In the genomic region with DNA sequence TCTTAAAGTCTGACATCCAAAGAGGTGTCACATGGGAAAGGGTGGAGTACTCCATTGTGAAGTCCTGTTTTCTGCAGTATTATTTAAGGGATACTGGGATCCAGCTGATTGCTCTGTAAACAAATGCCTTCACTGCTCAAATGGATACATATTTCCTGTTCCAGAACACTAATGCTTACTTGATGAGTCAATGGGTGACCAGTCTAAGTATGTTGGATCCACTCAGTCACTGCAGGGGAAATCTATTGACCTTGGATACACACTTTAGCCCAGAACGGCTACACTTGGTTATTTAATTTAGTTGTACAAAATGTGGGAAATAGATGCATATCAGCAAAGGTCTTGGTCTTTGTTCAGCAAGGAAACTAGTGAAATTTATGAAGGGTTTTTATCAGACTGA, we compare ENCODE assay signal across 16 cellular contexts.
A peak's percentile ranks its signal among the peaks of the same experiment; 100 is the strongest.
DNase-seq lines count a peak whose midpoint lies in the region; ATAC-seq and TF ChIP-seq lines count a peak whose summit lies in the region.
"Had no signal": no experiment of that assay in that cellular context is flagged by ENCODE, and none has a peak within 500 bp of the region (broad histone marks: within the 10 kb centered on the region; RNA-seq: fewer than 3 reads in every experiment).

No MANE protein-coding gene starts in this region.

- no peak for ATAC-seq in HG02870 (IDR thresholded peaks at IDR 0.05; ENCODE audit: unreplicated experiment)
- ATAC-seq in GM21529 (IDR thresholded peaks at IDR 0.05; ENCODE audit: unreplicated experiment): no peak
- ATAC-seq: activated CD8-positive, alpha-beta memory T cell treated with anti-CD3 and anti-CD28 coated beads, Interleukin-2, amount 10 ng/mL, durations not matched to agents 7 days and 5 days; gastroesophageal sphincter had no signal

- no peak overlapping the region for H2BK15ac ChIP-seq in mesenchymal stem cell (ENCODE audit: low read depth, poor library complexity, severe bottlenecking)

- H3K27me3 ChIP-seq in BJ (ENCODE audit: control insufficient read depth, insufficient read depth, low read length) (no peaks in the 10 kb centered on the region), mesenchymal stem cell (ENCODE audit: control insufficient read depth in 1 of 2, insufficient read depth in 1 of 2, low read length in 2 of 2) (no peaks in the 10 kb centered on the region)
- H3K27me3 ChIP-seq: BE2C, gastroesophageal sphincter had no signal

- no peak overlapping the region for H4K91ac ChIP-seq in mesenchymal stem cell (ENCODE audit: low read length)

- no peaks in the 10 kb centered on the region for H3K79me1 ChIP-seq in mesenchymal stem cell (replicated peaks; ENCODE audit: low read length, poor library complexity, severe bottlenecking)

- H3K4ac ChIP-seq in mesenchymal stem cell (ENCODE audit: low read depth in 1 of 2, low read length in 2 of 2): no peak overlapping the region

- H3K4me3 ChIP-seq in BJ (ENCODE audit: low read depth, low read length): no peak overlapping the region
- H3K4me3 ChIP-seq in LNCaP clone FGC (ENCODE audit: low read depth, low read length): no peak overlapping the region
- no peak overlapping the region for H3K4me3 ChIP-seq in coronary artery
- no peak overlapping the region for H3K4me3 ChIP-seq in mesenchymal stem cell (ENCODE audit: insufficient read depth in 1 of 2, low read depth in 1 of 2, low read length in 2 of 2)
- H3K4me3 ChIP-seq: gastroesophageal sphincter had no signal

- DNase-seq in BJ (ENCODE audit: low read depth): peak; percentile 4
- peak; percentile 61 for DNase-seq in LNCaP clone FGC (ENCODE audit: low read depth)
- DNase-seq in coronary artery (ENCODE audit: low spot score): no peak
- DNase-seq in mesenchymal stem cell: peak; percentile 66
- no peak for DNase-seq in GM19240 (ENCODE audit: insufficient read length, low spot score)
- DNase-seq in amygdala (lab: John Stamatoyannopoulos, UW): no peak
- DNase-seq: activated CD8-positive, alpha-beta memory T cell treated with anti-CD3 and anti-CD28 coated beads, Interleukin-2, amount 10 ng/mL, durations not matched to agents 7 days and 5 days; activated effector memory CD4-positive, alpha-beta T cell treated with anti-CD3 and anti-CD28 coated beads, Interleukin-2, amount 50 U/mL, for 16 hours; BE2C; effector memory CD4-positive, alpha-beta T cell; mesendoderm; NCI-H1417; RPMI8226 had no signal

- no peak overlapping the region for H2AK5ac ChIP-seq in mesenchymal stem cell (ENCODE audit: low read length, severe bottlenecking)

- peaks cover 3% of the 10 kb centered on the region for H3K9me3 ChIP-seq in mesenchymal stem cell (ENCODE audit: control insufficient read depth, low read length)
- H3K9me3 ChIP-seq: BE2C, gastroesophageal sphincter had no signal

- H2AFZ ChIP-seq in mesenchymal stem cell (ENCODE audit: low read depth, low read length): no peak overlapping the region

- 17% methylated on average over 1 of the region's 1 CpG for WGBS in mesenchymal stem cell

- H3K36me3 ChIP-seq in BJ (ENCODE audit: control insufficient read depth, insufficient read depth, low read length) (no peaks in the 10 kb centered on the region), mesenchymal stem cell (ENCODE audit: control insufficient read depth in 1 of 2, insufficient read depth in 2 of 2, low read depth in 1 of 2, low read length in 2 of 2) (no peaks in the 10 kb centered on the region)
- H3K36me3 ChIP-seq: BE2C, gastroesophageal sphincter had no signal

- TF ChIP-seq CTCF in BJ (IDR thresholded peaks at IDR 0.05; ENCODE audit: insufficient read depth, low read depth, low read length) (no peak), LNCaP clone FGC (IDR thresholded peaks at IDR 0.05; ENCODE audit: control insufficient read depth, extremely low read depth, insufficient read depth) (no peak), coronary artery (IDR thresholded peaks at IDR 0.05) (no peak)

- H2BK12ac ChIP-seq in mesenchymal stem cell (ENCODE audit: low read length in 2 of 2): no peak overlapping the region

- peak overlapping the region; percentile 50 to 63 for H3K27ac ChIP-seq in coronary artery
- H3K27ac ChIP-seq in mesenchymal stem cell (ENCODE audit: low read length, poor library complexity, severe bottlenecking): peak overlapping the region; percentile 22
- H3K27ac ChIP-seq: gastroesophageal sphincter had no signal

- H4K8ac ChIP-seq in mesenchymal stem cell (ENCODE audit: low read length): no peak overlapping the region

- POLR2A ChIA-PET in BJ (lab: Charles Lee): no interaction called here

- H2BK120ac ChIP-seq in mesenchymal stem cell (ENCODE audit: low read depth, low read length): no peak overlapping the region

- no peaks in the 10 kb centered on the region for H3K4me1 ChIP-seq in mesenchymal stem cell (ENCODE audit: control insufficient read depth, insufficient read depth, low read depth, low read length)
- H3K4me1 ChIP-seq: BE2C, gastroesophageal sphincter had no signal

- no peak overlapping the region for H3K18ac ChIP-seq in mesenchymal stem cell (ENCODE audit: low read depth in 1 of 2, low read length in 2 of 2)

- H3K14ac ChIP-seq in mesenchymal stem cell (ENCODE audit: low read length in 2 of 2): no peak overlapping the region

- H3K4me2 ChIP-seq in mesenchymal stem cell (ENCODE audit: low read length, poor library complexity, severe bottlenecking): no peak overlapping the region

- no peak overlapping the region for H3K23ac ChIP-seq in mesenchymal stem cell (ENCODE audit: low read length in 2 of 2)

- no peak overlapping the region for H2BK5ac ChIP-seq in mesenchymal stem cell (ENCODE audit: low read depth, low read length, poor library complexity, severe bottlenecking)

- H3K9ac ChIP-seq in mesenchymal stem cell (ENCODE audit: low read length): no peak overlapping the region

- CTCF ChIA-PET in BJ (lab: Yijun Ruan, JAX): no interaction called here

Comparison
In these comparisons a context has a peak if more than half of its experiments do, and no peak if none do; other contexts are left out.
1. DNase-seq: peak in BJ (single experiment), LNCaP clone FGC (single experiment) and mesenchymal stem cell (single experiment); none in coronary artery (single experiment), GM19240 (single experiment) and amygdala (0 of 56).